Comparison of ENCODE assay signal across 17 cellular contexts in the genomic region with DNA sequence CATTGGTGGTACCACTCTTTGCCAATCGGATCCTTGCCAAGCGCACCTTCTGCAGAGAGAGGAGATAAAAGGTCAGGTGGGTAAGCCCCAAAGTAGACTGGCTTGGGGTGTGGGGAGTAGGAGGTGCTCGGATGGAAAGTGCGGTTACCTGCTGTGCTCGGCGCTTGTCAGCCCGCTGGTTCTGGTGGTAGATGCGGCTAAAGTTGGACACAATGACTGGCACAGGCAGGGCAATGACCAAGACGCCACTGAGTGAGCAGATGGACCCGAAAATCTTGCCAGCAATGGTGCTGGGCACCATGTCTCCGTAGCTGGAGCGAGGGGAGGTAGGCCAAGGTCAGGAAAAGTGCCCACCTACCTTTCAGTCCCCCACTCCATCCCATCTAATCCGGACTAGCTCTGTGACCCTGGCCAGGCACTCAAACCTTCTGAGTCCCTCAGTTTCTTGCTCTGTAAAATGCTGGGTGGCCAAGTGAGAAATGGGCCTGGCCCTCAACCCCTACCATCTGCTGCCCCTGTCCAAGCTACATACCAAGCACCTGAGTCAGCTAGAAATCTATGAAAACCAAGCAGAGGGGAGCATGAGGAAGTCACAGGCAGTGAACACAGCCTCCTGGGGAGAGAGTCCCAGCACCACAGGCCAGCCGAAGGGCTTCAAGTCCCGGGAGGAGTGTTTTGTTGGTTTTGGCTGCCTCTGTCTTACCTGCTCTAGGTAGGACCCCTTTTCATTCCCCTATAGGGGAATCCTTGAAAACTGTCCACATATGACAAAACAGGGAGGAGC. TPM values are rescaled to one million over a fixed set of nuclear protein-coding genes. Genes with fewer than 3 reads are reported as not detected.
DNase-seq lines count a peak whose midpoint lies in the region; ATAC-seq and TF ChIP-seq lines count a peak whose summit lies in the region.
"Had no signal": no experiment of that assay in that cellular context is flagged by ENCODE, and none has a peak within 500 bp of the region (broad histone marks: within the 10 kb centered on the region; RNA-seq: fewer than 3 reads in every experiment).

No MANE protein-coding gene starts in this region.

- H2AFZ ChIP-seq in IMR-90 (replicated peaks; ENCODE audit: low read length, poor library complexity) (peak overlapping the region; percentile 17), mesenchymal stem cell (ENCODE audit: low read depth, low read length) (no peak overlapping the region)
- H2AFZ ChIP-seq: GM23338 had no signal

- H3K27me3 ChIP-seq in IMR-90 (ENCODE audit: control insufficient read depth, insufficient read depth, low read length) (no peaks in the 10 kb centered on the region), brain microvascular endothelial cell (replicated peaks) (no peaks in the 10 kb centered on the region), mesenchymal stem cell (ENCODE audit: control insufficient read depth in 1 of 2, insufficient read depth in 1 of 2, low read length in 2 of 2) (peaks cover 0 to 4% of the 10 kb centered on the region in 2 experiments)
- H3K27me3 ChIP-seq: esophagus squamous epithelium, upper lobe of right lung had no signal

- TF ChIP-seq POLR2A in IMR-90 (IDR thresholded peaks at IDR 0.05; ENCODE audit: low read depth, low read length) = no peak

- H2BK12ac ChIP-seq in mesenchymal stem cell (ENCODE audit: low read length in 2 of 2) = no peak overlapping the region

- no peak overlapping the region for H4K5ac ChIP-seq in IMR-90 (ENCODE audit: low read depth, low read length)

- H3K4me1 ChIP-seq in IMR-90 (ENCODE audit: control insufficient read depth, insufficient read depth, low read length) (peaks cover 2% of the 10 kb centered on the region; the same call in 1 of the 2 replicates), mesenchymal stem cell (ENCODE audit: control insufficient read depth, insufficient read depth, low read depth, low read length) (peaks cover 10% of the 10 kb centered on the region)
- H3K4me1 ChIP-seq: upper lobe of right lung had no signal

- POLR2A ChIA-PET in IMR-90 (lab: Charles Lee; ENCODE audit: unreplicated experiment) = no interaction called here

- TF ChIP-seq CTCF in IMR-90 (conservative IDR thresholded peaks at IDR 0.05; ENCODE audit: low read depth, low read length) (no peak), brain microvascular endothelial cell (IDR thresholded peaks at IDR 0.05; ENCODE audit: low read depth, low read length, missing control alignments) (no peak)

- H3K4me3 ChIP-seq in IMR-90 (ENCODE audit: insufficient read depth, low read depth, low read length) = no peak overlapping the region
- H3K4me3 ChIP-seq in brain microvascular endothelial cell (ENCODE audit: low read depth, low read length) = no peak overlapping the region
- H3K4me3 ChIP-seq in mesenchymal stem cell (ENCODE audit: insufficient read depth in 1 of 2, low read depth in 1 of 2, low read length in 2 of 2) = no peak overlapping the region
- H3K4me3 ChIP-seq: esophagus squamous epithelium, GM23338, upper lobe of right lung had no signal

- H3K36me3 ChIP-seq in IMR-90 (ENCODE audit: control insufficient read depth, insufficient read depth, low read length) = no peaks in the 10 kb centered on the region
- no peaks in the 10 kb centered on the region for H3K36me3 ChIP-seq in brain microvascular endothelial cell (replicated peaks)
- H3K36me3 ChIP-seq in mesenchymal stem cell (ENCODE audit: control insufficient read depth in 1 of 2, insufficient read depth in 2 of 2, low read depth in 1 of 2, low read length in 2 of 2) = peaks cover 6 to 33% of the 10 kb centered on the region in 2 experiments
- H3K36me3 ChIP-seq: esophagus squamous epithelium, upper lobe of right lung had no signal

- no peak overlapping the region; the same call in 1 of the 2 replicates for H2AK5ac ChIP-seq in IMR-90 (ENCODE audit: low read depth, low read length)
- H2AK5ac ChIP-seq in mesenchymal stem cell (ENCODE audit: low read length, severe bottlenecking) = peak overlapping the region; percentile 56

- BruUV-seq in IMR-90 (replicated peaks; lab: Mats Ljungman, UMichigan) = no TSS peak

- no peak for TF ChIP-seq RAD21 in IMR-90 (IDR thresholded peaks at IDR 0.05; ENCODE audit: low read length)

- no peak overlapping the region for H4K91ac ChIP-seq in IMR-90 (ENCODE audit: insufficient read depth, low read depth, low read length)
- no peak overlapping the region for H4K91ac ChIP-seq in mesenchymal stem cell (ENCODE audit: low read length)

- in situ Hi-C loops in IMR-90 (cut with MboI; ENCODE audit: low sequenced_read_pairs) = loop anchor here (25.0 kb wide), 1 partner anchor 95 kb away; a partner anchor contains a TSS
- in situ Hi-C loops in brain microvascular endothelial cell (cut with HindIII; ENCODE audit: low pct_ligation_motif_present, low sequenced_read_pairs) = no loop called here

- H3K18ac ChIP-seq in IMR-90 (ENCODE audit: low read depth, low read length) = no peak overlapping the region
- H3K18ac ChIP-seq in mesenchymal stem cell (ENCODE audit: low read depth in 1 of 2, low read length in 2 of 2) = no peak overlapping the region

- H2BK120ac ChIP-seq in IMR-90 (ENCODE audit: low read depth, low read length) (no peak overlapping the region), mesenchymal stem cell (ENCODE audit: low read depth, low read length) (no peak overlapping the region)

- no peak overlapping the region for H3K56ac ChIP-seq in IMR-90 (ENCODE audit: extremely low read depth, insufficient read depth, low read length)

- H3K79me1 ChIP-seq in IMR-90 (ENCODE audit: low read depth in 1 of 2, low read length in 2 of 2) = no peaks in the 10 kb centered on the region
- peaks cover 2% of the 10 kb centered on the region for H3K79me1 ChIP-seq in mesenchymal stem cell (replicated peaks; ENCODE audit: low read length, poor library complexity, severe bottlenecking)

- dilution Hi-C loops in IMR-90 (cut with HindIII; ENCODE audit: low sequenced_read_pairs, unreplicated experiment) = no loop called here

- H3K9ac ChIP-seq in IMR-90 (ENCODE audit: low read depth, low read length) (no peak overlapping the region), mesenchymal stem cell (ENCODE audit: low read length) (no peak overlapping the region)

- H3K4ac ChIP-seq in IMR-90 (ENCODE audit: low read depth, low read length) (peak overlapping the region; percentile 3; the same call in 1 of the 2 replicates), mesenchymal stem cell (ENCODE audit: low read depth in 1 of 2, low read length in 2 of 2) (no peak overlapping the region)

- no peak overlapping the region for H3K23ac ChIP-seq in IMR-90 (ENCODE audit: low read depth, low read length)
- H3K23ac ChIP-seq in mesenchymal stem cell (ENCODE audit: low read length in 2 of 2) = no peak overlapping the region

- H2BK20ac ChIP-seq in IMR-90 (ENCODE audit: low read depth, low read length) = no peak overlapping the region

- intact Hi-C loops in IMR-90 (cut with micrococcal nuclease) = no loop called here

- 86% methylated on average over 4 of the region's 15 CpGs; no CpG with 5 or more reads in 1 of the 2 experiments for WGBS in IMR-90 (ENCODE audit: extremely low coverage in 2 of 2, insufficient read length in 1 of 2), 2 experiments
- WGBS in mesenchymal stem cell = 91% methylated on average over 15 of the region's 15 CpGs

- H4K8ac ChIP-seq in IMR-90 (ENCODE audit: low read depth in 2 of 2, low read length in 2 of 2) (no peak overlapping the region), mesenchymal stem cell (ENCODE audit: low read length) (no peak overlapping the region)

- H3K4me2 ChIP-seq in IMR-90 (ENCODE audit: low read depth, low read length) (no peak overlapping the region), mesenchymal stem cell (ENCODE audit: low read length, poor library complexity, severe bottlenecking) (peak overlapping the region; percentile 29)
- H3K4me2 ChIP-seq: GM23338 had no signal

- CTCF ChIA-PET in IMR-90 (lab: Yijun Ruan, JAX) = no interaction called here

- no peak overlapping the region for H2BK15ac ChIP-seq in IMR-90 (ENCODE audit: low read depth, low read length)
- no peak overlapping the region for H2BK15ac ChIP-seq in mesenchymal stem cell (ENCODE audit: low read depth, poor library complexity, severe bottlenecking)

- peak; percentile 64 for ATAC-seq in IMR-90 (ENCODE audit: low read depth)
- ATAC-seq in HG03196 (IDR thresholded peaks at IDR 0.05; ENCODE audit: unreplicated experiment) = no peak
- ATAC-seq in GM18519 (IDR thresholded peaks at IDR 0.05; ENCODE audit: low FRiP score, unreplicated experiment) = no peak
- ATAC-seq: GM23338, Panc1, upper lobe of right lung had no signal

- H3K9me3 ChIP-seq in IMR-90 (ENCODE audit: control insufficient read depth, insufficient read depth, low read length) (0 out of 2 replicates have a peak, but pooled peaks cover 2% of the 10 kb centered on the region), mesenchymal stem cell (ENCODE audit: control insufficient read depth, low read length) (no peaks in the 10 kb centered on the region)
- H3K9me3 ChIP-seq: esophagus squamous epithelium, upper lobe of right lung had no signal

- H3K14ac ChIP-seq in IMR-90 (replicated peaks; ENCODE audit: low read depth, low read length) = no peak overlapping the region
- no peak overlapping the region for H3K14ac ChIP-seq in mesenchymal stem cell (ENCODE audit: low read length in 2 of 2)

- peak overlapping the region; percentile 46 for H2AK9ac ChIP-seq in IMR-90 (replicated peaks; ENCODE audit: low read depth, low read length, poor library complexity)

- no peaks in the 10 kb centered on the region for H3K9me1 ChIP-seq in IMR-90 (ENCODE audit: insufficient read depth, low read length)

- H4K20me1 ChIP-seq in IMR-90 (ENCODE audit: insufficient read depth, low read length) = no peaks in the 10 kb centered on the region

- H3K27ac ChIP-seq in IMR-90 (ENCODE audit: insufficient read depth, low read length) (0 out of 2 replicates have a peak overlapping the region, but pooled peaks have one; percentile 4), brain microvascular endothelial cell (no peak overlapping the region), mesenchymal stem cell (ENCODE audit: low read length, poor library complexity, severe bottlenecking) (peak overlapping the region; percentile 87)
- H3K27ac ChIP-seq: esophagus squamous epithelium, upper lobe of right lung had no signal

- DNase-seq in AG20443 (ENCODE audit: low spot score) (peak; percentile 45), IMR-90 (peak; percentile 55), brain microvascular endothelial cell (peak; percentile 25), mesenchymal stem cell (peak; percentile 33), NCI-H526 (lab: John Stamatoyannopoulos, UW) (no peak), SIG-M5 (lab: John Stamatoyannopoulos, UW) (no peak)
- DNase-seq: activated CD8-positive, alpha-beta memory T cell treated with anti-CD3 and anti-CD28 coated beads, Interleukin-2, amount 50 U/mL, for 4 hours; activated gamma-delta T cell treated with Interleukin-2 at 50 U/mL for 16 hours; esophagus squamous epithelium; naive B cell; NCI-H2029; NCI-H526 treated with DMSO at 0.1 percent for 48 hours; upper lobe of right lung had no signal

- H2BK5ac ChIP-seq in IMR-90 (ENCODE audit: low read depth, low read length, poor library complexity, severe bottlenecking) = no peak overlapping the region
- no peak overlapping the region for H2BK5ac ChIP-seq in mesenchymal stem cell (ENCODE audit: low read depth, low read length, poor library complexity, severe bottlenecking)

RNA-seq across cellular contexts. Expression of a gene that starts 4.7 kb away (rescaled TPM):
- total RNA-seq in IMR-90 (2012; rRNA removed) = 0.28 and 0.36 TPM in 2 replicates
- 1.8 and 1.9 TPM in 2 replicates for polyA plus RNA-seq in IMR-90 (2012; rRNA removed)
- polyA plus RNA-seq in IMR-90 (2012; cell fraction: cytosol; rRNA removed) = 1.0 and 2.2 TPM in 2 replicates
- 5.1 and 6.4 TPM in 2 replicates for polyA plus RNA-seq in IMR-90 (2012; cell fraction: nucleus; rRNA removed; ENCODE audit: low replicate concordance)
- 4.6 TPM for polyA plus RNA-seq in mesenchymal stem cell (2013, experiment 1 of 2)
- polyA plus RNA-seq in mesenchymal stem cell (2013, experiment 2 of 2) = 4.3 TPM

RNA-seq across cellular contexts. Expression of a gene that starts 9.6 kb away (rescaled TPM):
- 30.6 and 31.7 TPM in 2 replicates for total RNA-seq in IMR-90 (2012; rRNA removed)
- 48.3 and 50.4 TPM in 2 replicates for polyA plus RNA-seq in IMR-90 (2012; rRNA removed)
- polyA plus RNA-seq in IMR-90 (2012; cell fraction: cytosol; rRNA removed) = 38.0 and 48.9 TPM in 2 replicates
- 99.0 and 150 TPM in 2 replicates for polyA plus RNA-seq in IMR-90 (2012; cell fraction: nucleus; rRNA removed; ENCODE audit: low replicate concordance)
- 44.5 TPM for polyA plus RNA-seq in mesenchymal stem cell (2013, experiment 1 of 2)
- polyA plus RNA-seq in mesenchymal stem cell (2013, experiment 2 of 2) = 44.0 TPM

RNA-seq across cellular contexts. Expression of a gene that starts 35.1 kb away (rescaled TPM):
- 17.9 and 20.8 TPM in 2 replicates for total RNA-seq in IMR-90 (2012; rRNA removed)
- 21.4 and 25.0 TPM in 2 replicates for polyA plus RNA-seq in IMR-90 (2012; rRNA removed)
- 14.3 and 14.7 TPM in 2 replicates for polyA plus RNA-seq in IMR-90 (2012; cell fraction: cytosol; rRNA removed)
- 70.1 and 115 TPM in 2 replicates for polyA plus RNA-seq in IMR-90 (2012; cell fraction: nucleus; rRNA removed; ENCODE audit: low replicate concordance)
- polyA plus RNA-seq in mesenchymal stem cell (2013, experiment 1 of 2) = 14.9 TPM
- polyA plus RNA-seq in mesenchymal stem cell (2013, experiment 2 of 2) = 14.8 TPM

RNA-seq across cellular contexts. Expression of a gene that starts 48.2 kb away (rescaled TPM):
- total RNA-seq in IMR-90 (2012; rRNA removed) = 6.9 and 7.3 TPM in 2 replicates
- 8.1 and 9.4 TPM in 2 replicates for polyA plus RNA-seq in IMR-90 (2012; rRNA removed)
- polyA plus RNA-seq in IMR-90 (2012; cell fraction: cytosol; rRNA removed) = 4.8 and 6.5 TPM in 2 replicates
- 19.3 and 20.5 TPM in 2 replicates for polyA plus RNA-seq in IMR-90 (2012; cell fraction: nucleus; rRNA removed; ENCODE audit: low replicate concordance)
- polyA plus RNA-seq in mesenchymal stem cell (2013, experiment 1 of 2) = 11.0 TPM
- polyA plus RNA-seq in mesenchymal stem cell (2013, experiment 2 of 2) = 10.8 TPM

RNA-seq across cellular contexts. Expression of a gene that starts 55.5 kb away (rescaled TPM):
- 10.8 and 12.5 TPM in 2 replicates for total RNA-seq in IMR-90 (2012; rRNA removed)
- 48.3 and 53.0 TPM in 2 replicates for polyA plus RNA-seq in IMR-90 (2012; rRNA removed)
- 51.6 and 70.4 TPM in 2 replicates for polyA plus RNA-seq in IMR-90 (2012; cell fraction: cytosol; rRNA removed)
- 27.3 and 57.6 TPM in 2 replicates for polyA plus RNA-seq in IMR-90 (2012; cell fraction: nucleus; rRNA removed; ENCODE audit: low replicate concordance)
- 38.4 TPM for polyA plus RNA-seq in mesenchymal stem cell (2013, experiment 1 of 2)
- polyA plus RNA-seq in mesenchymal stem cell (2013, experiment 2 of 2) = 38.1 TPM

Comparison
In these comparisons a context has a peak if more than half of its experiments do, and no peak if none do; other contexts are left out.
1. DNase-seq: peak in AG20443 (single experiment), IMR-90 (single experiment), brain microvascular endothelial cell (single experiment) and mesenchymal stem cell (single experiment); none in NCI-H526 (0 of 2) and SIG-M5 (single experiment).